ENCODE assay signal across 8 cellular contexts in the genomic region with DNA sequence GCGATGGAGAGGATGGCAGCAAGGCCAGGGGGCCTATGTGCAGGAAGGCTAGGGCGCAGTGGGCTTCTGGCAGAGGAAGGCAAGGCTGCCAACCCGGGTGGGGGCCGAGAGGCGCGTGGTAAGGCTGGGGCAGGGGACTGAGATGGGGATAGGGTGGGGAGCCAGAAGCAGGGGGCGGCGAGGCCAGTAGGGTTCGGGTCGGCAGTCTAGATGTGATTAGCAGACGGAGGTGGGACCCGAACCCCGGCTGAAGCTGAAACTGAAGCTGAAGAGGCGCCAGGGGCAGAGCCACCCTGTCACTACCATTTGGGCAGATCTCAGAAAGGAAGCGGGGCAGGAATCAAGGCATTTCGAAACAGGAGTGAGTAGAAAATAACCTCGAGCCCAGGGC. TPM values are rescaled to one million over a fixed set of nuclear protein-coding genes. Genes with fewer than 3 reads are reported as not detected.
DNase-seq lines count a peak whose midpoint lies in the region; ATAC-seq and TF ChIP-seq lines count a peak whose summit lies in the region.

No MANE protein-coding gene starts in this region.

- TF ChIP-seq CTCF in esophagus muscularis mucosa (IDR thresholded peaks at IDR 0.05) (no peak), nephron (IDR thresholded peaks at IDR 0.05; ENCODE audit: unreplicated experiment in 3 of 3) (no peak)

- H3K27me3 Mint-ChIP-seq in activated CD4-positive, alpha-beta memory T cell treated with anti-CD3 and anti-CD28 coated beads, Interleukin-2, amount 10 ng/mL, durations not matched to agents 7 days and 5 days = no peaks in the 10 kb centered on the region
- H3K27me3 Mint-ChIP-seq in nephron (ENCODE audit: low read depth) = no peaks in the 10 kb centered on the region

- H3K36me3 ChIP-seq in KOPT-K1 (ENCODE audit: insufficient read depth, low read length) (no peaks in the 10 kb centered on the region), esophagus muscularis mucosa (no peaks in the 10 kb centered on the region), thymus (ENCODE audit: control insufficient read depth, insufficient read depth) (no peaks in the 10 kb centered on the region)

- no peak for TF ChIP-seq POLR2A in esophagus muscularis mucosa (IDR thresholded peaks at IDR 0.05; ENCODE audit: low read depth)

- peak overlapping the region; percentile 76 for H3K27ac ChIP-seq in KOPT-K1 (ENCODE audit: low read depth, low read length, poor library complexity, severe bottlenecking)
- H3K27ac ChIP-seq in esophagus muscularis mucosa (replicated peaks in 1 of 4) = peak overlapping the region; percentile 87 to 89 (median 87)
- peak overlapping the region; percentile 62 for H3K27ac ChIP-seq in thymus (ENCODE audit: low read depth)

- DNase-seq in EL (peak; percentile 24), esophagus muscularis mucosa (ENCODE audit: extremely low spot score) (no peak), kidney glomerular epithelial cell (lab: John Stamatoyannopoulos, UW) (no peak)
- peak; percentile 47 for DNase-seq in activated CD4-positive, alpha-beta memory T cell treated with anti-CD3 and anti-CD28 coated beads, Interleukin-2, amount 10 ng/mL, durations not matched to agents 7 days and 5 days

- H3K36me3 Mint-ChIP-seq in activated CD4-positive, alpha-beta memory T cell treated with anti-CD3 and anti-CD28 coated beads, Interleukin-2, amount 10 ng/mL, durations not matched to agents 7 days and 5 days (ENCODE audit: low read depth) = peaks cover 29% of the 10 kb centered on the region
- peaks cover 10% of the 10 kb centered on the region for H3K36me3 Mint-ChIP-seq in nephron (ENCODE audit: low read depth)

- no peaks in the 10 kb centered on the region for H3K9me3 ChIP-seq in KOPT-K1 (ENCODE audit: insufficient read depth, low read length, poor library complexity, severe bottlenecking)
- no peaks in the 10 kb centered on the region for H3K9me3 ChIP-seq in esophagus muscularis mucosa
- H3K9me3 ChIP-seq in thymus (ENCODE audit: control insufficient read depth) = no peaks in the 10 kb centered on the region

- no peaks in the 10 kb centered on the region for H3K9me3 Mint-ChIP-seq in activated CD4-positive, alpha-beta memory T cell treated with anti-CD3 and anti-CD28 coated beads, Interleukin-2, amount 10 ng/mL, durations not matched to agents 7 days and 5 days
- no peaks in the 10 kb centered on the region for H3K9me3 Mint-ChIP-seq in nephron

- H3K4me1 ChIP-seq in esophagus muscularis mucosa (peaks cover 14 to 28% (median 21%) of the 10 kb centered on the region in 4 donors), thymus (ENCODE audit: control insufficient read depth, insufficient read depth, low read length) (peaks cover 3% of the 10 kb centered on the region)

- CTCF ChIA-PET in activated CD4-positive, alpha-beta memory T cell treated with anti-CD3 and anti-CD28 coated beads, Interleukin-2, amount 10 ng/mL, durations not matched to agents 7 days and 5 days (lab: Charles Lee) = interaction anchor here (0.5 to 2.9 kb wide), 12 partner anchors 23 to 252 kb away, joined by 3 to 17 read pairs (median 4); a partner anchor contains a TSS

- ATAC-seq in GM21529 (IDR thresholded peaks at IDR 0.05; ENCODE audit: unreplicated experiment) = peak; percentile 18

- TF ChIP-seq EP300 in esophagus muscularis mucosa (IDR thresholded peaks at IDR 0.05) = no peak

- H3K4me1 Mint-ChIP-seq in activated CD4-positive, alpha-beta memory T cell treated with anti-CD3 and anti-CD28 coated beads, Interleukin-2, amount 10 ng/mL, durations not matched to agents 7 days and 5 days = peaks cover 44% of the 10 kb centered on the region
- H3K4me1 Mint-ChIP-seq in nephron = peaks cover 38% of the 10 kb centered on the region

- POLR2A ChIA-PET in activated CD4-positive, alpha-beta memory T cell treated with anti-CD3 and anti-CD28 coated beads, Interleukin-2, amount 10 ng/mL, durations not matched to agents 7 days and 5 days (lab: Charles Lee) = interaction anchor here (1.0 to 4.3 kb wide), 8 partner anchors 9 to 256 kb away, joined by 3 to 39 read pairs (median 5); a partner anchor contains a TSS

- peak overlapping the region; percentile 85 to 95 (median 92) for H3K4me3 ChIP-seq in esophagus muscularis mucosa
- H3K4me3 ChIP-seq in thymus (ENCODE audit: low read length) = peak overlapping the region; percentile 96

- 0% methylated on average over 13 of the region's 17 CpGs for WGBS in esophagus muscularis mucosa
- 3% methylated on average over 17 of the region's 17 CpGs for WGBS in thymus

- H3K4me3 Mint-ChIP-seq in activated CD4-positive, alpha-beta memory T cell treated with anti-CD3 and anti-CD28 coated beads, Interleukin-2, amount 10 ng/mL, durations not matched to agents 7 days and 5 days = peak overlapping the region; percentile 87
- H3K4me3 Mint-ChIP-seq in nephron = peak overlapping the region; percentile 92 to 95 (median 94)

- intact Hi-C loops in esophagus muscularis mucosa (cut with DNase I) = loop anchor here (5.0 kb wide), 2 partner anchors 54 to 81 kb away; a partner anchor contains a TSS

- peak overlapping the region; percentile 77 for H3K27ac Mint-ChIP-seq in activated CD4-positive, alpha-beta memory T cell treated with anti-CD3 and anti-CD28 coated beads, Interleukin-2, amount 10 ng/mL, durations not matched to agents 7 days and 5 days
- peak overlapping the region in 2 of 3 experiments; percentile 93 to 96 for H3K27ac Mint-ChIP-seq in nephron

- H3K27me3 ChIP-seq in esophagus muscularis mucosa (no peaks in the 10 kb centered on the region), thymus (ENCODE audit: control insufficient read depth, insufficient read depth) (no peaks in the 10 kb centered on the region)

RNA-seq across cellular contexts. Expression of a gene that starts 0.5 kb away (rescaled TPM):
- 10 to 100 TPM; 21.2 to 22.2 TPM for total RNA-seq in activated CD4-positive, alpha-beta memory T cell treated with anti-CD3 and anti-CD28 coated beads, Interleukin-2, amount 10 ng/mL, durations not matched to agents 7 days and 5 days
- total RNA-seq in esophagus muscularis mucosa = 10 to 100 TPM; 15.2 to 21.8 (median 16.7) TPM
- 7.0 TPM for polyA plus RNA-seq in thymus

RNA-seq across cellular contexts. Expression of a gene that starts 0.8 kb away (rescaled TPM):
- total RNA-seq in activated CD4-positive, alpha-beta memory T cell treated with anti-CD3 and anti-CD28 coated beads, Interleukin-2, amount 10 ng/mL, durations not matched to agents 7 days and 5 days = under 1 TPM in 1 of 2 experiments, not detected in 1; 0.25 TPM
- total RNA-seq in esophagus muscularis mucosa = under 1 TPM; 0.42 to 0.52 (median 0.51) TPM
- polyA plus RNA-seq in thymus = 0.91 TPM

RNA-seq across cellular contexts. Expression of a gene that starts 46.9 kb away (rescaled TPM):
- under 1 TPM; 0.35 to 0.48 TPM for total RNA-seq in activated CD4-positive, alpha-beta memory T cell treated with anti-CD3 and anti-CD28 coated beads, Interleukin-2, amount 10 ng/mL, durations not matched to agents 7 days and 5 days
- total RNA-seq in esophagus muscularis mucosa = under 1 TPM in 2 of 4 donors, not detected in 2; 0.17 to 0.29 TPM
- 1.6 TPM for polyA plus RNA-seq in thymus

RNA-seq across cellular contexts. Expression of a gene that starts 55.5 kb away (rescaled TPM):
- total RNA-seq in activated CD4-positive, alpha-beta memory T cell treated with anti-CD3 and anti-CD28 coated beads, Interleukin-2, amount 10 ng/mL, durations not matched to agents 7 days and 5 days = 10 to 100 TPM; 18.1 to 18.4 TPM
- 10 to 100 TPM in 2 of 4 donors, 1 to 10 TPM in 2; 8.0 to 12.3 (median 9.9) TPM for total RNA-seq in esophagus muscularis mucosa
- polyA plus RNA-seq in thymus = 24.4 TPM

RNA-seq across cellular contexts. Expression of a gene that starts 55.7 kb away (rescaled TPM):
- 10 to 100 TPM; 10.5 to 16.1 TPM for total RNA-seq in activated CD4-positive, alpha-beta memory T cell treated with anti-CD3 and anti-CD28 coated beads, Interleukin-2, amount 10 ng/mL, durations not matched to agents 7 days and 5 days
- 10 to 100 TPM; 13.3 to 29.2 (median 14.5) TPM for total RNA-seq in esophagus muscularis mucosa
- 11.1 TPM for polyA plus RNA-seq in thymus

Comparison
In these comparisons a context has a peak if more than half of its experiments do, and no peak if none do; other contexts are left out.
1. DNase-seq: peak in EL (single experiment) and activated CD4-positive, alpha-beta memory T cell treated with anti-CD3 and anti-CD28 coated beads, Interleukin-2, amount 10 ng/mL, durations not matched to agents 7 days and 5 days (single experiment); none in esophagus muscularis mucosa (single experiment) and kidney glomerular epithelial cell (single experiment).
2. Peak in every context shown above with its lines, with median percentiles within 50 percentile points of each other: H3K27ac ChIP-seq.